ENCODE assay signal across 15 cellular contexts in genomic region chr3:115246621-115247020, GRCh38.
"Had no signal": no experiment of that assay in that cellular context is flagged by ENCODE, and none has a peak within 500 bp of the region (broad histone marks: within the 10 kb centered on the region; RNA-seq: fewer than 3 reads in every experiment).

No MANE protein-coding gene starts in this region.

- H3K36me3 Mint-ChIP-seq: activated naive CD8-positive, alpha-beta T cell treated with anti-CD3 and anti-CD28 coated beads, Interleukin-2, amount 10 ng/mL, durations not matched to agents 7 days and 5 days had no signal

- H3K4me1 Mint-ChIP-seq: activated CD4-positive, alpha-beta T cell treated with anti-CD3 and anti-CD28 coated beads, Interleukin-2, amount 10 ng/mL, durations not matched to agents 7 days and 5 days; activated naive CD8-positive, alpha-beta T cell treated with anti-CD3 and anti-CD28 coated beads, Interleukin-2, amount 10 ng/mL, durations not matched to agents 7 days and 5 days; nephron had no signal

- H3K27ac Mint-ChIP-seq: activated CD4-positive, alpha-beta T cell treated with anti-CD3 and anti-CD28 coated beads, Interleukin-2, amount 10 ng/mL, durations not matched to agents 7 days and 5 days; activated naive CD8-positive, alpha-beta T cell treated with anti-CD3 and anti-CD28 coated beads, Interleukin-2, amount 10 ng/mL, durations not matched to agents 7 days and 5 days; activated T-cell treated with anti-CD3 and anti-CD28 coated beads, Interleukin-2, amount 50 U/mL, for 72 hours; dendritic cell treated with granulocyte-macrophage colony-stimulating factor and Interleukin-4, amounts not matched to agents 40 ng/mL and 50 ng/mL, for 4 days; nephron; T-helper 2 cell treated with Interferon-gamma antibody and Interleukin-4, amounts not matched to agents 5 μg/mL and 100 μg/mL, for 36 hours had no signal

- H3K27me3 ChIP-seq: breast epithelium, upper lobe of left lung had no signal

- H3K9me3 ChIP-seq: breast epithelium, upper lobe of left lung had no signal

- H3K36me3 ChIP-seq: breast epithelium, upper lobe of left lung had no signal

- H3K4me3 Mint-ChIP-seq: activated CD4-positive, alpha-beta T cell treated with anti-CD3 and anti-CD28 coated beads, Interleukin-2, amount 10 ng/mL, durations not matched to agents 7 days and 5 days; activated naive CD8-positive, alpha-beta T cell treated with anti-CD3 and anti-CD28 coated beads, Interleukin-2, amount 10 ng/mL, durations not matched to agents 7 days and 5 days; activated T-cell treated with anti-CD3 and anti-CD28 coated beads, Interleukin-2, amount 50 U/mL, for 72 hours; dendritic cell treated with granulocyte-macrophage colony-stimulating factor and Interleukin-4, amounts not matched to agents 40 ng/mL and 50 ng/mL, for 4 days; nephron; T-helper 2 cell treated with Interferon-gamma antibody and Interleukin-4, amounts not matched to agents 5 μg/mL and 100 μg/mL, for 36 hours had no signal

- ATAC-seq: activated T-cell treated with anti-CD3 and anti-CD28 coated beads, Interleukin-2, amount 50 U/mL, for 72 hours had no signal

- H3K27me3 Mint-ChIP-seq: activated CD4-positive, alpha-beta T cell treated with anti-CD3 and anti-CD28 coated beads, Interleukin-2, amount 10 ng/mL, durations not matched to agents 7 days and 5 days; dendritic cell treated with granulocyte-macrophage colony-stimulating factor and Interleukin-4, amounts not matched to agents 40 ng/mL and 50 ng/mL, for 4 days had no signal

- H3K4me3 ChIP-seq: breast epithelium, skin epidermis, upper lobe of left lung had no signal

- H3K9me3 Mint-ChIP-seq: activated CD4-positive, alpha-beta T cell treated with anti-CD3 and anti-CD28 coated beads, Interleukin-2, amount 10 ng/mL, durations not matched to agents 7 days and 5 days; activated naive CD8-positive, alpha-beta T cell treated with anti-CD3 and anti-CD28 coated beads, Interleukin-2, amount 10 ng/mL, durations not matched to agents 7 days and 5 days; dendritic cell treated with granulocyte-macrophage colony-stimulating factor and Interleukin-4, amounts not matched to agents 40 ng/mL and 50 ng/mL, for 4 days; nephron; T-helper 2 cell treated with Interferon-gamma antibody and Interleukin-4, amounts not matched to agents 5 μg/mL and 100 μg/mL, for 36 hours had no signal

- DNase-seq: activated CD4-positive, alpha-beta T cell treated with anti-CD3 and anti-CD28 coated beads, Interleukin-2, amount 10 ng/mL, durations not matched to agents 7 days and 5 days; activated CD8-positive, alpha-beta memory T cell treated with anti-CD3 and anti-CD28 coated beads, Interleukin-2, amount 50 U/mL, for 48 hours; activated naive CD8-positive, alpha-beta T cell treated with anti-CD3 and anti-CD28 coated beads, Interleukin-2, amount 10 ng/mL, durations not matched to agents 7 days and 5 days; activated T-cell treated with anti-CD3 and anti-CD28 coated beads, Interleukin-2, amount 50 U/mL, for 72 hours; effector memory CD4-positive, alpha-beta T cell; hypothalamus; stimulated activated CD4-positive, alpha-beta T cell treated with anti-CD3 and anti-CD28 coated beads, Interleukin-4, amount 100 ng/mL, for 24 hours; stimulated activated naive CD4-positive, alpha-beta T cell; SW 1271; upper lobe of left lung had no signal

- H3K27ac ChIP-seq: breast epithelium, upper lobe of left lung had no signal

- H3K4me1 ChIP-seq: breast epithelium, upper lobe of left lung had no signal
